In genomic region chr17:73841431-73842060, GRCh38 we compare ENCODE assay signal across 9 cellular contexts.
DNase-seq lines count a peak whose midpoint lies in the region; ATAC-seq and TF ChIP-seq lines count a peak whose summit lies in the region.
"Had no signal": no experiment of that assay in that cellular context is flagged by ENCODE, and none has a peak within 500 bp of the region (broad histone marks: within the 10 kb centered on the region; RNA-seq: fewer than 3 reads in every experiment).

No MANE protein-coding gene starts in this region.

- H4K8ac ChIP-seq in H9 (replicated peaks; ENCODE audit: insufficient read length, low read depth, low read length): no peak overlapping the region

- no peak overlapping the region for H3K14ac ChIP-seq in H9 (ENCODE audit: insufficient read depth, low read length)

- no peak overlapping the region for H2AK5ac ChIP-seq in H9 (ENCODE audit: insufficient read length, low read length)

- no peaks in the 10 kb centered on the region for H3K4me1 ChIP-seq in CD4-positive, alpha-beta memory T cell (ENCODE audit: insufficient read depth, low read length)
- H3K4me1 ChIP-seq in H9 (ENCODE audit: insufficient read depth, low read length) (no peaks in the 10 kb centered on the region), RWPE2 (ENCODE audit: insufficient read depth, poor library complexity, severe bottlenecking) (no peaks in the 10 kb centered on the region)

- no peaks in the 10 kb centered on the region for H3K23me2 ChIP-seq in H9 (ENCODE audit: insufficient read length, low read depth, low read length, poor library complexity, severe bottlenecking)

- H4K91ac ChIP-seq in H9 (ENCODE audit: insufficient read length, low read depth, low read length): no peak overlapping the region

- CTCF ChIA-PET in CD4-positive, alpha-beta memory T cell (lab: Charles Lee; ENCODE audit: partially characterized antibody): interaction anchor here (0.7 to 1.7 kb wide), 13 partner anchors 10 to 412 kb away, joined by 3 to 7 read pairs (median 3); no protein-coding TSS in a partner anchor

- peaks cover 0 to 7% (median 3%) of the 10 kb centered on the region in 8 donors for H3K9me3 Mint-ChIP-seq in CD4-positive, alpha-beta memory T cell
- H3K9me3 Mint-ChIP-seq in H9: peaks cover 3 to 7% of the 10 kb centered on the region in 2 experiments; a peak in 3 of 5 replicates

- no peak overlapping the region for H3K4me2 ChIP-seq in H9 (ENCODE audit: insufficient read depth, insufficient read length, low read length)

- H3K79me1 ChIP-seq in H9 (ENCODE audit: insufficient read depth, low read depth, low read length, poor library complexity, severe bottlenecking): no peaks in the 10 kb centered on the region

- no peaks in the 10 kb centered on the region for H3K79me2 ChIP-seq in H9 (ENCODE audit: insufficient read depth, low read length)

- no peak overlapping the region for H2BK15ac ChIP-seq in H9 (ENCODE audit: low read depth, low read length)

- H3K23ac ChIP-seq in H9 (ENCODE audit: insufficient read length, low read depth, low read length): no peak overlapping the region

- no peak overlapping the region for H3K4me3 ChIP-seq in CD4-positive, alpha-beta memory T cell (ENCODE audit: low read length in 2 of 2)
- H3K4me3 ChIP-seq in RWPE2 (ENCODE audit: severe bottlenecking): no peak overlapping the region

- no peak overlapping the region for H3K18ac ChIP-seq in H9 (ENCODE audit: insufficient read length, low read depth, low read length)

- H4K20me1 ChIP-seq in H9 (ENCODE audit: control insufficient read depth, insufficient read depth, insufficient read length): no peaks in the 10 kb centered on the region

- no peak overlapping the region for H2AFZ ChIP-seq in H9 (ENCODE audit: low read length)

- POLR2A ChIA-PET in CD4-positive, alpha-beta memory T cell (lab: Charles Lee; ENCODE audit: partially characterized antibody): interaction anchor here (0.6 to 0.7 kb wide), 4 partner anchors 14 to 250 kb away, joined by 3 read pairs; no protein-coding TSS in a partner anchor

- no peak overlapping the region for H3K27ac ChIP-seq in CD4-positive, alpha-beta memory T cell (ENCODE audit: low read depth, low read length)
- H3K27ac ChIP-seq in H9 (ENCODE audit: insufficient read length, low read depth, low read length): no peak overlapping the region
- H3K27ac ChIP-seq in RWPE2 (ENCODE audit: poor library complexity, severe bottlenecking): no peak overlapping the region

- H2BK20ac ChIP-seq in H9 (ENCODE audit: low read depth, low read length, poor library complexity, severe bottlenecking): no peak overlapping the region

- no peak overlapping the region for H3K4me3 Mint-ChIP-seq in CD4-positive, alpha-beta memory T cell
- H3K4me3 Mint-ChIP-seq in H9: no peak overlapping the region; a peak in 1 of 5 replicates

- peaks cover 0 to 5% of the 10 kb centered on the region in 2 donors for H3K27me3 Mint-ChIP-seq in CD4-positive, alpha-beta memory T cell
- peaks cover 42% of the 10 kb centered on the region for H3K27me3 Mint-ChIP-seq in H9 (ENCODE audit: low read depth)

- H3K9me3 ChIP-seq in CD4-positive, alpha-beta memory T cell (ENCODE audit: control insufficient read depth in 1 of 2, low read length in 2 of 2): no peaks in the 10 kb centered on the region
- H3K9me3 ChIP-seq in H9 (ENCODE audit: control insufficient read depth, low read depth, low read length): no peaks in the 10 kb centered on the region
- H3K9me3 ChIP-seq in RWPE2 (ENCODE audit: severe bottlenecking): no peaks in the 10 kb centered on the region

- no peaks in the 10 kb centered on the region for H3K27me3 ChIP-seq in CD4-positive, alpha-beta memory T cell (ENCODE audit: insufficient read depth, low read length)
- H3K27me3 ChIP-seq in H9 (ENCODE audit: insufficient read depth, low read length) (no peaks in the 10 kb centered on the region), RWPE2 (ENCODE audit: insufficient read depth, poor library complexity, severe bottlenecking) (no peaks in the 10 kb centered on the region)

- peak overlapping the region in 4 of 7 donors; percentile 11 to 80 (median 69) for H3K27ac Mint-ChIP-seq in CD4-positive, alpha-beta memory T cell
- no peak overlapping the region for H3K27ac Mint-ChIP-seq in H9

- no peaks in the 10 kb centered on the region for H3K36me3 ChIP-seq in CD4-positive, alpha-beta memory T cell (ENCODE audit: insufficient read depth, low read length)
- H3K36me3 ChIP-seq in RWPE2 (ENCODE audit: low read depth): no peaks in the 10 kb centered on the region

- H2BK12ac ChIP-seq in H9 (ENCODE audit: insufficient read length, low read depth, low read length): no peak overlapping the region

- intact Hi-C loops in CD4-positive, alpha-beta memory T cell (cut with micrococcal nuclease): loop anchor here (1.0 kb wide), 2 partner anchors 184 to 191 kb away; no protein-coding TSS in a partner anchor
- intact Hi-C loops in left colon (cut with DNase I, micrococcal nuclease): no loop called here

- no peak overlapping the region for H3K56ac ChIP-seq in H9 (ENCODE audit: insufficient read length, low read depth, low read length)

- no peak for DNase-seq in CD4-positive, alpha-beta memory T cell
- DNase-seq in H9 (peak; percentile 76), RWPE2 (ENCODE audit: low spot score) (no peak), left colon (no peak), DMS79 (lab: John Stamatoyannopoulos, UW) (no peak), AG08396 (ENCODE audit: low spot score) (no peak)
- DNase-seq: MM.1S had no signal

- no peak overlapping the region for H2BK5ac ChIP-seq in H9 (ENCODE audit: insufficient read length, low read length)

- no peak overlapping the region for H3K4ac ChIP-seq in H9 (ENCODE audit: low read depth, low read length)

- no CpG with 5 or more reads among the region's 3 CpGs for whole genome bisulfite sequencing in H9 (ENCODE audit: extremely low coverage, insufficient read length, low lambda C conversion rate)

- H2BK120ac ChIP-seq in H9 (ENCODE audit: low read depth, low read length, poor library complexity, severe bottlenecking): no peak overlapping the region

- H3K36me3 Mint-ChIP-seq in CD4-positive, alpha-beta memory T cell: no peaks in the 10 kb centered on the region
- H3K36me3 Mint-ChIP-seq in H9 (ENCODE audit: insufficient read depth in 1 of 3, low read depth in 3 of 3): peaks cover 0 to 8% (median 3%) of the 10 kb centered on the region in 3 experiments; a peak in 4 of 7 replicates

- ATAC-seq in RWPE2 (ENCODE audit: low read depth) (peak; percentile 52; the same call in 1 of the 3 replicates), left colon (peak; percentile 77), GM19455 (IDR thresholded peaks at IDR 0.05; ENCODE audit: unreplicated experiment) (no peak), HG02763 (IDR thresholded peaks at IDR 0.05; ENCODE audit: unreplicated experiment) (no peak)

- no peak overlapping the region for H3K9ac ChIP-seq in H9 (ENCODE audit: extremely low read depth, insufficient read length, low read length)

- H3K4me1 Mint-ChIP-seq in CD4-positive, alpha-beta memory T cell: peaks cover 5 to 8% (median 7%) of the 10 kb centered on the region in 4 donors
- H3K4me1 Mint-ChIP-seq in H9: peaks cover 0 to 4% of the 10 kb centered on the region in 2 experiments; a peak in 1 of 4 replicates

- no peak overlapping the region for H4K5ac ChIP-seq in H9 (ENCODE audit: insufficient read length, low read depth, low read length)

- no peak overlapping the region for H3T11ph ChIP-seq in H9 (ENCODE audit: low read length)

- TF ChIP-seq CTCF in H9 (conservative IDR thresholded peaks at IDR 0.05): peak; percentile 88
- TF ChIP-seq CTCF in RWPE2 (IDR thresholded peaks at IDR 0.05; ENCODE audit: poor library complexity, severe bottlenecking): peak; percentile 64

Comparison
In these comparisons a context has a peak if more than half of its experiments do, and no peak if none do; other contexts are left out.
1. H3K27ac Mint-ChIP-seq: peak in CD4-positive, alpha-beta memory T cell (4 of 7); none in H9 (0 of 3).
2. ATAC-seq: peak in RWPE2 (single experiment) and left colon (single experiment); none in GM19455 (single experiment) and HG02763 (single experiment).